8 cellular contexts compared by ENCODE assay signal in the genomic region with DNA sequence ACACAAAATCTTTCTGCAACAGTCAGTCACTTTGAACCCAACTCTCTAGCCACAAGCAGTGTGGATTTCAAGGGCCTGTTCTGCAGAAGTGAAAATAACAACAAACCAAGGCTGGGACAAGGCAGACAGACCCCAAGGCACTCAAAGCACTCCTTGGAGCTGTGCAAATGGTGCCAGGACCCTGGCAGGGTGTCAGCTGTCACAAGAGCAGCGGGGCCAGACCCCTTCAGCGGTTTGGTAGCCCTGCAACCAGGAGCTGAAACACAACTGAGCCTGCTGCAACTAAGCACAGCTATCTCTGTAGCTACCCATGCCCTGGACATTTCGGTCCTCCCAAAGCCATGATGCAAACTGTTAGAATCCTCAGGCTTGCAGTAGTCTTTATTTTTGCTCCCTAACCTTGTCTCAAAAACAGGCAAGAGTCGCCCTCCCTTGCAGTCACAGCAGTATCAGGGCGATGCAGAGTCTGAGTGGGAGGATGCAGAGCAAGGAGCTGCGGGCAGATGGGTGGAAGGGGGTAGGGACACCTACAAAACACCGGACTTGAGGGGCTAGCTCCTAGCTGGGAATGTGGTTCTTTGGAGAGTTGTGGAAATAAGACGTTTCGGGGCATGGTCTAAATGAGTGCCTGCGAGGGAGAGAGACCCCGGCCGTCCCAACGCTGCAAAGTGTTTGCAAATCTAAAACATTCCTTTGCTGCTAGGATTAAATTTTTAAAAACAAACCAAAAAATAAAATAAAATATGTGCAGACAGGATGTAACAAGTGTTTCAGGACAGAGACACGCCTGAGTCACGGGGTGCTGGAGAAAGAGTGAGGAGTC. TPM values are rescaled to one million over a fixed set of nuclear protein-coding genes. Genes with fewer than 3 reads are reported as not detected.
DNase-seq lines count a peak whose midpoint lies in the region; ATAC-seq, FAIRE-seq and TF ChIP-seq lines count a peak whose summit lies in the region.

No MANE protein-coding gene starts in this region.

- peak overlapping the region; percentile 34 for H3K27ac ChIP-seq in AG04450 (ENCODE audit: low read depth, low read length)
- H3K27ac ChIP-seq in dorsolateral prefrontal cortex, result peak overlapping the region; percentile 88 to 100 (median 99)

- H3K36me3 ChIP-seq in BE2C, result no peaks in the 10 kb centered on the region

- H3K36me3 Mint-ChIP-seq in IgD-negative memory B cell (no peaks in the 10 kb centered on the region), naive B cell (peaks cover 4 to 11% of the 10 kb centered on the region in 2 donors)

- no peaks in the 10 kb centered on the region; the same call in 1 of the 2 replicates for H3K9me3 ChIP-seq in AG04450 (ENCODE audit: control insufficient read depth, insufficient read depth, low read length)
- no peaks in the 10 kb centered on the region for H3K9me3 ChIP-seq in BE2C

- peaks cover 0 to 11% (median 8%) of the 10 kb centered on the region in 3 donors for H3K4me1 Mint-ChIP-seq in IgD-negative memory B cell
- H3K4me1 Mint-ChIP-seq in naive B cell, result peaks cover 11 to 14% (median 12%) of the 10 kb centered on the region in 3 donors

- H3K9me3 Mint-ChIP-seq in IgD-negative memory B cell (no peaks in the 10 kb centered on the region), naive B cell (peaks cover 0 to 11% (median 2%) of the 10 kb centered on the region in 7 donors)

- POLR2A ChIA-PET in AG04450 (lab: Yijun Ruan, JAX), result interaction anchor here (0.5 to 1.5 kb wide), 5 partner anchors 11 to 575 kb away, joined by 3 to 5 read pairs (median 4); no protein-coding TSS in a partner anchor

- H3K4me3 ChIP-seq in AG04450 (ENCODE audit: low read depth, low read length) (peak overlapping the region; percentile 77), dorsolateral prefrontal cortex (peak overlapping the region; percentile 70 to 98 (median 90)), BE2C (ENCODE audit: low read depth, low read length) (no peak overlapping the region)

- intact Hi-C loops in dorsolateral prefrontal cortex (cut with DNase I), result loop anchor here (2.0 to 10.0 kb wide), 13 partner anchors 51 to 717 kb away; partner anchors contain the start of genes POLR3B (in 1 of the 2) and TCP11L2 (in 1 of the 2)

- H3K27ac Mint-ChIP-seq in IgD-negative memory B cell (no peak overlapping the region), naive B cell (peak overlapping the region in 1 of 6 donors; percentile 6)

- no peak for FAIRE-seq in D721Med (lab: Jason Lieb, UNC)

- peak overlapping the region; percentile 38 to 80 (median 68) for H3K4me3 Mint-ChIP-seq in IgD-negative memory B cell
- H3K4me3 Mint-ChIP-seq in naive B cell, result peak overlapping the region; percentile 8 to 89 (median 62)

- H3K4me1 ChIP-seq in BE2C, result no peaks in the 10 kb centered on the region

- DNase-seq in AG04450 (ENCODE audit: low read depth, low spot score) (no peak), dorsolateral prefrontal cortex (peak in 5 of 10 donors; percentile 48 to 65 (median 57)), naive B cell (no peak), BE2C (no peak), A172 (ENCODE audit: low spot score) (no peak), D721Med (ENCODE audit: insufficient read length, low spot score) (no peak), erythroblast (lab: John Stamatoyannopoulos, UW) (no peak)

- no peak for ATAC-seq in naive B cell (ENCODE audit: low read depth in 2 of 2)

- no peak for TF ChIP-seq POLR2A in erythroblast (IDR thresholded peaks at IDR 0.05; ENCODE audit: low read length)

- CTCF ChIA-PET in AG04450 (lab: Charles Lee), result interaction anchor here (0.5 to 6.2 kb wide), 18 partner anchors 9 to 755 kb away, joined by 3 to 102 read pairs (median 6); no protein-coding TSS in a partner anchor

- TF ChIP-seq CTCF in AG04450 (IDR thresholded peaks at IDR 0.05; ENCODE audit: low read depth, low read length) (no peak), dorsolateral prefrontal cortex (IDR thresholded peaks at IDR 0.05 in 54 of 56, conservative IDR thresholded peaks at IDR 0.05 in 2 of 56; ENCODE audit: low read depth in 1 of 56, partially characterized antibody in 56 of 56) (peak in 3 of 56 donors; percentile 2 to 8 (median 4)), BE2C (IDR thresholded peaks at IDR 0.05; ENCODE audit: low read depth, low read length) (no peak), D721Med (IDR thresholded peaks at IDR 0.05; ENCODE audit: insufficient read depth, missing control alignments) (no peak)

- no peaks in the 10 kb centered on the region for H3K27me3 ChIP-seq in AG04450 (ENCODE audit: control insufficient read depth, insufficient read depth, low read length)
- H3K27me3 ChIP-seq in dorsolateral prefrontal cortex, result no peaks in the 10 kb centered on the region
- H3K27me3 ChIP-seq in BE2C, result peaks cover 42% of the 10 kb centered on the region

- H3K27me3 Mint-ChIP-seq in IgD-negative memory B cell, result peaks cover 46% of the 10 kb centered on the region
- H3K27me3 Mint-ChIP-seq in naive B cell, result peaks cover 71 to 83% (median 83%) of the 10 kb centered on the region in 3 donors

RNA-seq across cellular contexts. Expression of gene NUAK1, which starts 1.1 kb away (rescaled TPM):
- polyA plus RNA-seq in AG04450 (2011; rRNA removed) (6.5 and 8.3 TPM in 2 replicates), IgD-negative memory B cell (not detected), naive B cell (ENCODE audit: low read depth in 6 of 6) (not detected)
- 10.6 TPM in 2 replicates for polyA minus RNA-seq in AG04450 (2011; rRNA and poly(A)+ RNA removed)
- 100 to 1,000 TPM in 82 of 120 experiments, 10 to 100 TPM in 38; 44.5 to 165 (median 114) TPM for total RNA-seq in dorsolateral prefrontal cortex
- 0.94 TPM for polyA plus RNA-seq in BE2C (2012; ENCODE audit: insufficient read depth, insufficient read length, low read depth)
- total RNA-seq in A172 (2014; rRNA removed; shearing (Covaris generic)), result 35.5 and 36.1 TPM in 2 replicates
